8 cellular contexts compared by ENCODE assay signal in the genomic region with DNA sequence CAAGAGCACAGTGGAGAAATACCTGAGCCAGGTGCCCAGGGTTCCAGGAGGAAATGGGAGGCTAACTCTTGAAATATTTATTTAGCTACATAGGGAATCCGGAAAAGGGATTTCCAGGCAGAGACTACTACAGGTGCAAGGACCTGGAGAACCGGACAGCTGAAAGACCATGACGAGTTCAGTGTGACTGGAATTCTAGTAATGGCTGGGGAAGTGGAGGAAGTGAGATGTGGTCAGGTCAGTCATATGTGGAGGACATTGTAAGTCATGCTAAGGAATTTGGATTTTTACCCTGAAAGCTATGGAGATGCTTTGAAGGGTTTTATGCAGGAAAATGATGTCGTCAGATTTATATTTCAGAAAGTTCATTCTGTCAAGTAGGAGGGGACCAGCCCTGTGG. TPM values are rescaled to one million over a fixed set of nuclear protein-coding genes. Genes with fewer than 3 reads are reported as not detected.
DNase-seq lines count a peak whose midpoint lies in the region; ATAC-seq and TF ChIP-seq lines count a peak whose summit lies in the region.

No MANE protein-coding gene starts in this region.

- TF ChIP-seq RAD21 in SK-N-SH (IDR thresholded peaks at IDR 0.05; ENCODE audit: low read length): no peak

- no peak overlapping the region for H3K27ac ChIP-seq in SK-N-SH (ENCODE audit: low read depth in 2 of 2, low read length in 1 of 2)

- peak overlapping the region; percentile 99 for H3K4me2 ChIP-seq in SK-N-SH

- H4K20me1 ChIP-seq in SK-N-SH (ENCODE audit: insufficient read depth): peaks cover 64% of the 10 kb centered on the region

- 82% methylated on average over 4 of the region's 4 CpGs for WGBS in SK-N-SH (ENCODE audit: low lambda C conversion rate)

- H3F3A ChIP-seq in SK-N-SH (replicated peaks; ENCODE audit: insufficient read depth): peaks cover 5% of the 10 kb centered on the region

- TF ChIP-seq CTCF in SK-N-SH (IDR thresholded peaks at IDR 0.05) (no peak), activated B cell treated with CpG ODN at 0.5 μM for 24 hours (IDR thresholded peaks at IDR 0.05) (no peak)

- CTCF ChIA-PET in SK-N-SH (lab: Yijun Ruan, JAX) (interaction anchor here (1.1 to 2.0 kb wide), 4 partner anchors 10 to 273 kb away, joined by 3 to 10 read pairs (median 4); no protein-coding TSS in a partner anchor), activated B cell treated with CpG ODN at 0.5 μM for 24 hours (lab: Charles Lee) (interaction anchor here (0.9 kb wide), 1 partner anchor 10 kb away, joined by 3 read pairs; no protein-coding TSS in a partner anchor)

- DNase-seq in SK-N-SH: no peak
- DNase-seq in activated B cell treated with CpG ODN at 0.5 μM for 24 hours: no peak
- peak; percentile 72 for DNase-seq in glomerular visceral epithelial cell (ENCODE audit: extremely low spot score)
- DNase-seq in stimulated activated naive B cell treated with anti-CD40 and anti-IgM and Interleukin-4, amounts not matched to agents 10 μg/mL and 1 μg/mL and 100 μg/mL, for 72 hours: no peak
- no peak for DNase-seq in stimulated activated naive CD4-positive, alpha-beta T cell (lab: John Stamatoyannopoulos, UW)

- H3K79me2 ChIP-seq in SK-N-SH (ENCODE audit: insufficient read depth): peaks cover 72% of the 10 kb centered on the region

- H3K9me3 ChIP-seq in SK-N-SH: no peaks in the 10 kb centered on the region

- peaks cover 46% of the 10 kb centered on the region for H3K36me3 Mint-ChIP-seq in activated B cell treated with CpG ODN at 0.5 μM for 24 hours (ENCODE audit: low read depth)
- peaks cover 25 to 45% of the 10 kb centered on the region in 2 donors for H3K36me3 Mint-ChIP-seq in stimulated activated naive B cell treated with anti-CD40 and anti-IgM and Interleukin-4, amounts not matched to agents 10 μg/mL and 1 μg/mL and 100 μg/mL, for 72 hours

- TF ChIP-seq EP300 in SK-N-SH (IDR thresholded peaks at IDR 0.05; ENCODE audit: borderline replicate concordance in 1 of 2, low read depth in 1 of 2, low read length in 1 of 2): no peak

- peak overlapping the region; percentile 97 to 98; a peak in 3 of 4 replicates for H3K4me3 ChIP-seq in SK-N-SH (ENCODE audit: low read depth in 2 of 2, low read length in 1 of 2)

- H3K4me1 Mint-ChIP-seq in activated B cell treated with CpG ODN at 0.5 μM for 24 hours: peaks cover 79% of the 10 kb centered on the region
- H3K4me1 Mint-ChIP-seq in stimulated activated naive B cell treated with anti-CD40 and anti-IgM and Interleukin-4, amounts not matched to agents 10 μg/mL and 1 μg/mL and 100 μg/mL, for 72 hours: peaks cover 35 to 76% of the 10 kb centered on the region in 2 donors

- H3K27me3 Mint-ChIP-seq in activated B cell treated with CpG ODN at 0.5 μM for 24 hours: no peaks in the 10 kb centered on the region
- H3K27me3 Mint-ChIP-seq in stimulated activated naive B cell treated with anti-CD40 and anti-IgM and Interleukin-4, amounts not matched to agents 10 μg/mL and 1 μg/mL and 100 μg/mL, for 72 hours: no peaks in the 10 kb centered on the region

- no peak for ATAC-seq in SK-N-SH treated with all-trans-retinoic acid at 6 μM for 48 hours
- no peak for ATAC-seq in activated B cell treated with CpG ODN at 0.5 μM for 24 hours (ENCODE audit: low read depth)
- ATAC-seq in stimulated activated naive B cell treated with anti-CD40 and anti-IgM and Interleukin-4, amounts not matched to agents 10 μg/mL and 1 μg/mL and 100 μg/mL, for 72 hours (replicated peaks): no peak
- no peak for ATAC-seq in GM18907 (IDR thresholded peaks at IDR 0.05; ENCODE audit: unreplicated experiment)
- ATAC-seq in GM18858 (IDR thresholded peaks at IDR 0.05; ENCODE audit: unreplicated experiment): no peak

- peak overlapping the region; percentile 46 for H3K27ac Mint-ChIP-seq in activated B cell treated with CpG ODN at 0.5 μM for 24 hours
- H3K27ac Mint-ChIP-seq in stimulated activated naive B cell treated with anti-CD40 and anti-IgM and Interleukin-4, amounts not matched to agents 10 μg/mL and 1 μg/mL and 100 μg/mL, for 72 hours: peak overlapping the region; percentile 31

- H3K9ac ChIP-seq in SK-N-SH: peak overlapping the region; percentile 94; the same call in 1 of the 2 replicates

- H3K36me3 ChIP-seq in SK-N-SH (replicated peaks in 1 of 2; ENCODE audit: control insufficient read depth in 1 of 2, insufficient read depth in 2 of 2, low read length in 1 of 2): peaks cover 10 to 26% of the 10 kb centered on the region in 2 experiments

- no peaks in the 10 kb centered on the region for H3K27me3 ChIP-seq in SK-N-SH (ENCODE audit: insufficient read depth)

- H3K4me1 ChIP-seq in SK-N-SH (ENCODE audit: control insufficient read depth in 1 of 2, insufficient read depth in 2 of 2, low read depth in 1 of 2, low read length in 1 of 2): peaks cover 17 to 21% of the 10 kb centered on the region in 2 experiments; a peak in 3 of 4 replicates

- no peaks in the 10 kb centered on the region for H3K9me3 Mint-ChIP-seq in activated B cell treated with CpG ODN at 0.5 μM for 24 hours
- no peaks in the 10 kb centered on the region for H3K9me3 Mint-ChIP-seq in stimulated activated naive B cell treated with anti-CD40 and anti-IgM and Interleukin-4, amounts not matched to agents 10 μg/mL and 1 μg/mL and 100 μg/mL, for 72 hours

- POLR2A ChIA-PET in SK-N-SH (lab: Yijun Ruan, JAX): no interaction called here
- POLR2A ChIA-PET in activated B cell treated with CpG ODN at 0.5 μM for 24 hours (lab: Charles Lee): interaction anchor here (0.9 to 4.4 kb wide), 2 partner anchors 22 to 650 kb away, joined by 3 to 90 read pairs; partner anchors contain the start of gene NFYC

- intact Hi-C loops in activated B cell treated with CpG ODN at 0.5 μM for 24 hours (cut with micrococcal nuclease): loop anchor here (5.0 kb wide), 1 partner anchor 350 kb away; no protein-coding TSS in a partner anchor

- no peak overlapping the region for H2AFZ ChIP-seq in SK-N-SH (ENCODE audit: low read depth)

- peak overlapping the region; percentile 65 for H3K4me3 Mint-ChIP-seq in activated B cell treated with CpG ODN at 0.5 μM for 24 hours
- H3K4me3 Mint-ChIP-seq in stimulated activated naive B cell treated with anti-CD40 and anti-IgM and Interleukin-4, amounts not matched to agents 10 μg/mL and 1 μg/mL and 100 μg/mL, for 72 hours: peak overlapping the region; percentile 95 to 96

- H3K9me2 ChIP-seq in SK-N-SH: no peaks in the 10 kb centered on the region

TF ChIP-seq in SK-N-SH, 30 proteins besides CTCF, POLR2A, EP300 and RAD21 (continues in another document):
- TF ChIP-seq TAF1 (IDR thresholded peaks at IDR 0.05; ENCODE audit: borderline replicate concordance, low read depth, low read length) (no peak), CHD2 (IDR thresholded peaks at IDR 0.05; ENCODE audit: low read length, partially characterized antibody) (no peak), FOSL2 (IDR thresholded peaks at IDR 0.05; ENCODE audit: borderline replicate concordance, low read depth) (no peak), IRF3 (IDR thresholded peaks at IDR 0.05; ENCODE audit: low read depth, low read length) (no peak), POLR2AphosphoS5 (IDR thresholded peaks at IDR 0.05; ENCODE audit: low read depth, low read length) (no peak), GATA2 (CRISPR knock-in tag; IDR thresholded peaks at IDR 0.05) (no peak)

TF ChIP-seq in SK-N-SH treated with all-trans-retinoic acid at 6 μM for 48 hours, 23 proteins besides CTCF, POLR2A, EP300 and RAD21:
- TF ChIP-seq ISL1 (CRISPR knock-in tag; IDR thresholded peaks at IDR 0.05) (no peak), RARB (CRISPR knock-in tag; IDR thresholded peaks at IDR 0.05) (no peak), BACH2 (CRISPR knock-in tag; IDR thresholded peaks at IDR 0.05; ENCODE audit: borderline replicate concordance) (no peak)

RNA-seq across cellular contexts. Expression of gene CAP1, which starts 1.8 kb away (rescaled TPM):
- 244 and 330 TPM in 2 replicates for polyA plus RNA-seq in SK-N-SH (2012; rRNA removed)
- 301 and 309 TPM in 2 replicates for polyA plus RNA-seq in SK-N-SH (2012; cell fraction: cytosol; rRNA removed)
- 130 and 274 TPM in 2 replicates for polyA plus RNA-seq in SK-N-SH (2012; cell fraction: nucleus; rRNA removed)
- total RNA-seq in activated B cell treated with CpG ODN at 0.5 μM for 24 hours: 410 and 411 TPM in 2 replicates

RNA-seq across cellular contexts. Expression of gene PPT1, which starts 54.7 kb away (rescaled TPM):
- polyA plus RNA-seq in SK-N-SH (2012; rRNA removed): 26.0 and 37.6 TPM in 2 replicates
- polyA plus RNA-seq in SK-N-SH (2012; cell fraction: cytosol; rRNA removed): 37.4 and 38.5 TPM in 2 replicates
- polyA plus RNA-seq in SK-N-SH (2012; cell fraction: nucleus; rRNA removed): 11.1 and 21.7 TPM in 2 replicates
- 41.8 and 43.5 TPM in 2 replicates for total RNA-seq in activated B cell treated with CpG ODN at 0.5 μM for 24 hours
